33 cellular contexts compared by ENCODE assay signal in the genomic region with DNA sequence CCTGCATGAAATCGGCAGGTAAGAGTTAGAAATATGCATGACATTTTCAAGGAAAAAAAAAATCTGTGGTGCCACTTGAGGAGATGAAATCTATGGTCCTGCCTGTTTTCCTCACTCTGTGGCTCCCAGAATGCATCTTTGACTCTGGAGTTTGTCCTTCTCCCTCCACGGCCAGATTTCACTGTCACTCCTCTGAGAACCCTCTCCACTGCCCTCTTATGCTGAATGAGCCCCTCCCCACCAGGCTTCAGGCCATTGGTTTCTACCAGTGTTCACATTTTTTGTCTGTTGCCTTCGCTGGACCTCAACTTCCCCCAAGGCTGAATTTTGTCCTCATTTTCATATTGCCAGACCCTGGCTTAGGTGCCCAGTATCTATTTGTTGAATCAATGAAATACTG.
"Had no signal": no experiment of that assay in that cellular context is flagged by ENCODE, and none has a peak within 500 bp of the region (broad histone marks: within the 10 kb centered on the region; RNA-seq: fewer than 3 reads in every experiment).

No MANE protein-coding gene starts in this region.

- H3K9me3 Mint-ChIP-seq: activated B cell treated with CpG ODN at 0.5 μM for 24 hours; activated CD8-positive, alpha-beta T cell treated with anti-CD3 and anti-CD28 coated beads for 36 hours; activated naive CD4-positive, alpha-beta T cell treated with anti-CD3 and anti-CD28 coated beads for 36 hours; activated naive CD4-positive, alpha-beta T cell treated with anti-CD3 and anti-CD28 coated beads, Interleukin-2, amount 50 U/mL, for 24 hours; activated naive CD8-positive, alpha-beta T cell treated with anti-CD3 and anti-CD28 coated beads, Interleukin-2, amount 10 ng/mL, durations not matched to agents 7 days and 5 days; activated T-cell treated with anti-CD3 and anti-CD28 coated beads, Interleukin-2, amount 50 U/mL, for 24 hours; activated T-cell treated with anti-CD3 and anti-CD28 coated beads, Interleukin-2, amount 50 U/mL, for 72 hours; activated T-helper 17 cell treated with anti-CD3 and anti-CD28 coated beads, Interleukin-2, amount 50 U/mL, for 72 hours; T-helper 2 cell treated with Interferon-gamma antibody and Interleukin-4, amounts not matched to agents 5 μg/mL and 100 μg/mL, for 36 hours had no signal

- H3K36me3 ChIP-seq: brain microvascular endothelial cell, WERI-Rb-1 had no signal

- H3K4me3 Mint-ChIP-seq: activated B cell treated with CpG ODN at 0.5 μM for 24 hours; activated CD8-positive, alpha-beta T cell treated with anti-CD3 and anti-CD28 coated beads for 36 hours; activated naive CD4-positive, alpha-beta T cell treated with anti-CD3 and anti-CD28 coated beads for 36 hours; activated naive CD4-positive, alpha-beta T cell treated with anti-CD3 and anti-CD28 coated beads, Interleukin-2, amount 50 U/mL, for 24 hours; activated naive CD8-positive, alpha-beta T cell treated with anti-CD3 and anti-CD28 coated beads, Interleukin-2, amount 10 ng/mL, durations not matched to agents 7 days and 5 days; activated T-cell treated with anti-CD3 and anti-CD28 coated beads, Interleukin-2, amount 50 U/mL, for 24 hours; activated T-cell treated with anti-CD3 and anti-CD28 coated beads, Interleukin-2, amount 50 U/mL, for 72 hours; activated T-helper 17 cell treated with anti-CD3 and anti-CD28 coated beads, Interleukin-2, amount 50 U/mL, for 72 hours; T-helper 17 cell; T-helper 2 cell treated with Interferon-gamma antibody and Interleukin-4, amounts not matched to agents 5 μg/mL and 100 μg/mL, for 36 hours had no signal

- H3K4me1 Mint-ChIP-seq: activated naive CD4-positive, alpha-beta T cell treated with anti-CD3 and anti-CD28 coated beads, Interleukin-2, amount 50 U/mL, for 24 hours; activated T-helper 17 cell treated with anti-CD3 and anti-CD28 coated beads, Interleukin-2, amount 50 U/mL, for 72 hours had no signal

- H3K27me3 Mint-ChIP-seq: activated B cell treated with CpG ODN at 0.5 μM for 24 hours; activated CD8-positive, alpha-beta T cell treated with anti-CD3 and anti-CD28 coated beads for 36 hours; activated naive CD4-positive, alpha-beta T cell treated with anti-CD3 and anti-CD28 coated beads, Interleukin-2, amount 50 U/mL, for 24 hours; activated naive CD8-positive, alpha-beta T cell treated with anti-CD3 and anti-CD28 coated beads, Interleukin-2, amount 10 ng/mL, durations not matched to agents 7 days and 5 days; activated T-cell treated with anti-CD3 and anti-CD28 coated beads, Interleukin-2, amount 50 U/mL, for 24 hours; activated T-helper 17 cell treated with anti-CD3 and anti-CD28 coated beads, Interleukin-2, amount 50 U/mL, for 72 hours; T-helper 17 cell had no signal

- H3K27ac ChIP-seq: brain microvascular endothelial cell, WERI-Rb-1 had no signal

- DNase-seq: activated B cell treated with CpG ODN at 0.5 μM for 24 hours; activated CD4-positive, alpha-beta T cell treated with anti-CD3 and anti-CD28 coated beads for 48 hours; activated CD4-positive, alpha-beta T cell treated with anti-CD3 and anti-CD28 coated beads, Interleukin-2, amount 50 U/mL, for 1 hour; activated CD4-positive, alpha-beta T cell treated with anti-CD3 and anti-CD28 coated beads, Interleukin-2, amount 50 U/mL, for 48 hours; activated CD8-positive, alpha-beta memory T cell treated with anti-CD3 and anti-CD28 coated beads, Interleukin-2, amount 50 U/mL, for 48 hours; activated CD8-positive, alpha-beta T cell treated with anti-CD3 and anti-CD28 coated beads for 36 hours; activated effector memory CD4-positive, alpha-beta T cell treated with Interleukin-2 at 50 U/mL for 16 hours; activated naive CD4-positive, alpha-beta T cell treated with anti-CD3 and anti-CD28 coated beads for 36 hours; activated naive CD8-positive, alpha-beta T cell treated with anti-CD3 and anti-CD28 coated beads, Interleukin-2, amount 10 ng/mL, durations not matched to agents 7 days and 5 days; activated T-cell treated with anti-CD3 and anti-CD28 coated beads for 4 hours; activated T-cell treated with anti-CD3 and anti-CD28 coated beads, Interleukin-2, amount 50 U/mL, for 24 hours; activated T-cell treated with anti-CD3 and anti-CD28 coated beads, Interleukin-2, amount 50 U/mL, for 72 hours; amniotic stem cell; anterior cingulate cortex; brain microvascular endothelial cell; caudate nucleus; cortex of kidney; dermis blood vessel endothelial cell; effector CD8-positive, alpha-beta T cell; foreskin fibroblast; T-helper 1 cell; T-helper 17 cell; T1000; WERI-Rb-1 had no signal

- H3K27ac Mint-ChIP-seq: activated B cell treated with CpG ODN at 0.5 μM for 24 hours; activated CD8-positive, alpha-beta T cell treated with anti-CD3 and anti-CD28 coated beads for 36 hours; activated naive CD4-positive, alpha-beta T cell treated with anti-CD3 and anti-CD28 coated beads for 36 hours; activated naive CD4-positive, alpha-beta T cell treated with anti-CD3 and anti-CD28 coated beads, Interleukin-2, amount 50 U/mL, for 24 hours; activated naive CD8-positive, alpha-beta T cell treated with anti-CD3 and anti-CD28 coated beads, Interleukin-2, amount 10 ng/mL, durations not matched to agents 7 days and 5 days; activated T-cell treated with anti-CD3 and anti-CD28 coated beads, Interleukin-2, amount 50 U/mL, for 24 hours; activated T-cell treated with anti-CD3 and anti-CD28 coated beads, Interleukin-2, amount 50 U/mL, for 72 hours; activated T-helper 17 cell treated with anti-CD3 and anti-CD28 coated beads, Interleukin-2, amount 50 U/mL, for 72 hours; T-helper 17 cell; T-helper 2 cell treated with Interferon-gamma antibody and Interleukin-4, amounts not matched to agents 5 μg/mL and 100 μg/mL, for 36 hours had no signal

- H3K27me3 ChIP-seq: brain microvascular endothelial cell had no signal

- ATAC-seq: activated CD4-positive, CD25-positive, alpha-beta regulatory T cell treated with anti-CD3 and anti-CD28 coated beads, Interleukin-2, amount 50 U/mL, for 24 hours; activated CD8-positive, alpha-beta T cell treated with anti-CD3 and anti-CD28 coated beads for 36 hours; activated T-cell treated with anti-CD3 and anti-CD28 coated beads, Interleukin-2, amount 50 U/mL, for 72 hours; activated T-helper 17 cell treated with anti-CD3 and anti-CD28 coated beads, Interleukin-2, amount 50 U/mL, for 72 hours; esophagus mucosa; T-helper 17 cell had no signal

- H3K36me3 Mint-ChIP-seq: activated naive CD4-positive, alpha-beta T cell treated with anti-CD3 and anti-CD28 coated beads, Interleukin-2, amount 50 U/mL, for 24 hours; activated naive CD8-positive, alpha-beta T cell treated with anti-CD3 and anti-CD28 coated beads, Interleukin-2, amount 10 ng/mL, durations not matched to agents 7 days and 5 days had no signal

- FAIRE-seq: astrocyte, bronchial epithelial cell, colon, frontal cortex had no signal
